In genomic region chr19:50832666-50833065, GRCh38 we compare ENCODE assay signal across 30 cellular contexts. TPM values are rescaled to one million over a fixed set of nuclear protein-coding genes. Genes with fewer than 3 reads are reported as not detected.
"Had no signal": no experiment of that assay in that cellular context is flagged by ENCODE, and none has a peak within 500 bp of the region (broad histone marks: within the 10 kb centered on the region; RNA-seq: fewer than 3 reads in every experiment).

No MANE protein-coding gene starts in this region.

- H3K27ac Mint-ChIP-seq: immature natural killer cell, mesothelial cell of epicardium, natural killer cell, nephron progenitor cell had no signal

- DNase-seq: hypothalamus; immature natural killer cell; left ventricle myocardium inferior; mesendoderm; naive B cell; natural killer cell; nephron progenitor cell; ovary; retina; right cardiac atrium; small intestine; stimulated activated CD4-positive, alpha-beta T cell treated with anti-CD3 and anti-CD28 coated beads, Interleukin-4, amount 100 ng/mL, for 24 hours; stimulated activated naive B cell treated with anti-CD40 and anti-IgM and Interleukin-4, amounts not matched to agents 10 μg/mL and 1 μg/mL and 100 μg/mL, for 72 hours; stimulated activated naive CD8-positive, alpha-beta T cell treated with anti-CD3 and anti-CD28 coated beads, Interleukin-15, Interleukin-2, amounts not matched to agents 100 U/mL and 50 U/mL, for 24 hours; stomach; testis; transverse colon; upper lobe of left lung had no signal

- H3K9me3 ChIP-seq: left ventricle myocardium inferior, ovary, prostate gland, spleen, stomach, testis, thyroid gland, transverse colon, upper lobe of left lung, vagina had no signal

- H3K27ac ChIP-seq: left ventricle myocardium inferior, ovary, prostate gland, spleen, stomach, testis, transverse colon, upper lobe of left lung, vagina had no signal

- H3K4me3 ChIP-seq: left ventricle myocardium inferior, lung, ovary, prostate gland, spleen, stomach, testis, thyroid gland, transverse colon, upper lobe of left lung, vagina had no signal

- H3K4me3 Mint-ChIP-seq: mesothelial cell of epicardium; natural killer cell; nephron progenitor cell; stimulated activated naive B cell treated with anti-CD40 and anti-IgM and Interleukin-4, amounts not matched to agents 10 μg/mL and 1 μg/mL and 100 μg/mL, for 72 hours had no signal

- H3K36me3 ChIP-seq: left ventricle myocardium inferior, ovary, prostate gland, spleen, stomach, thyroid gland, transverse colon, upper lobe of left lung, vagina had no signal

- H3K9me3 Mint-ChIP-seq: mesothelial cell of epicardium; natural killer cell; nephron progenitor cell; stimulated activated naive B cell treated with anti-CD40 and anti-IgM and Interleukin-4, amounts not matched to agents 10 μg/mL and 1 μg/mL and 100 μg/mL, for 72 hours had no signal

- H3K36me3 Mint-ChIP-seq: immature natural killer cell; mesothelial cell of epicardium; natural killer cell; stimulated activated naive B cell treated with anti-CD40 and anti-IgM and Interleukin-4, amounts not matched to agents 10 μg/mL and 1 μg/mL and 100 μg/mL, for 72 hours had no signal

- ATAC-seq: natural killer cell; right cardiac atrium; sciatic nerve; stimulated activated naive B cell treated with anti-CD40 and anti-IgM and Interleukin-4, amounts not matched to agents 10 μg/mL and 1 μg/mL and 100 μg/mL, for 72 hours; stimulated activated naive CD8-positive, alpha-beta T cell treated with anti-CD3 and anti-CD28 coated beads, Interleukin-15, Interleukin-2, amounts not matched to agents 100 U/mL and 50 U/mL, for 24 hours had no signal

- H3K27me3 ChIP-seq: ovary, testis, thyroid gland, vagina had no signal

RNA-seq across cellular contexts. Expression of gene KLK15, which starts 0.7 kb away (rescaled TPM):
- total RNA-seq: kidney epithelial cell, left ventricle myocardium inferior, lower leg skin, lung, mesothelial cell of epicardium, mononuclear cell, natural killer cell, omental fat pad, ovary, right cardiac atrium, sciatic nerve, spleen, stomach, upper lobe of left lung, urinary bladder, vagina had no signal

RNA-seq across cellular contexts. Expression of gene KLK1, which starts 9.1 kb away (rescaled TPM):
- total RNA-seq: kidney epithelial cell, mononuclear cell, natural killer cell, urinary bladder, vagina had no signal

RNA-seq across cellular contexts. Expression of gene KLK3, which starts 22.0 kb away (rescaled TPM):
- total RNA-seq: kidney epithelial cell, left ventricle myocardium inferior, lung, mesothelial cell of epicardium, natural killer cell, omental fat pad, right cardiac atrium, sciatic nerve, spleen, urinary bladder, vagina had no signal

RNA-seq across cellular contexts. Expression of gene KLK2, which starts 40.6 kb away (rescaled TPM):
- total RNA-seq: kidney epithelial cell, left ventricle myocardium inferior, lung, mesothelial cell of epicardium, natural killer cell, omental fat pad, ovary, right cardiac atrium, sciatic nerve, upper lobe of left lung, urinary bladder, vagina had no signal

RNA-seq across cellular contexts. Expression of gene ACP4, which starts 42.5 kb away (rescaled TPM):
- total RNA-seq: kidney epithelial cell, left ventricle myocardium inferior, lung, mesothelial cell of epicardium, mononuclear cell, natural killer cell, omental fat pad, ovary, prostate gland, right cardiac atrium, sciatic nerve, spleen, stomach, thyroid gland, transverse colon, upper lobe of left lung, urinary bladder, vagina had no signal
